In the genomic region with DNA sequence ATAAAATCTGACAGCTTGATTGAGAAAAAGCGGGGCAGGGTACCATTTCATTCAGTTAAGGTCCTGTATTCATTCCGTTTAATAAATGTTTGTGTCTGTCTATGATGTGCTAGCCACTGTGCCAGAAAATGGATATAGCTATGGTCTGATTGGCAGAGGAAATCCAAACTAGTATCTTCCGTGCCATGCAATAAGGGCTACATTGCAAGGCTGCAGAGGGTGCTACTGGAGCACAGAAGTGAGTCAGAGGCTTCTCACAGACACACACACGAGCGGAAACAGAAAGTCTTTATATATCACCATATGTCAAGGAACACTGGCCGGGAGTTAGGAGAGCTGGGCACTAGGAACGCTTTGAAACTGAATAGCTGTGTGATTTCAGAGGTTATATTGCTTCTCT, we compare ENCODE assay signal across 8 cellular contexts. TPM values are rescaled to one million over a fixed set of nuclear protein-coding genes. Genes with fewer than 3 reads are reported as not detected.
A peak's percentile ranks its signal among the peaks of the same experiment; 100 is the strongest.
DNase-seq lines count a peak whose midpoint lies in the region; ATAC-seq and TF ChIP-seq lines count a peak whose summit lies in the region.
"Not testable (repeated sequence)": the region's sequence is repeated elsewhere in the genome, so short reads cannot be mapped to it uniquely, and the experiment has no call there.

No MANE protein-coding gene starts in this region.

- H3K14ac ChIP-seq in neuronal stem cell (ENCODE audit: low read length), result not testable (repeated sequence)

- H3K79me1 ChIP-seq in neuronal stem cell (ENCODE audit: low read depth, low read length), result not testable (repeated sequence)

- in situ Hi-C loops in G401 (cut with HindIII; ENCODE audit: low sequenced_read_pairs), result not testable (repeated sequence)

- peak overlapping the region; percentile 70; the same call in 1 of the 2 replicates for H3K27ac ChIP-seq in HEK293 (ENCODE audit: extremely low read depth, low read depth, low read length)
- not testable (repeated sequence) for H3K27ac ChIP-seq in neuronal stem cell (replicated peaks; ENCODE audit: low read length)
- peak overlapping the region; percentile 65 for H3K27ac ChIP-seq in subcutaneous abdominal adipose tissue (ENCODE audit: low read depth, low read length)

- not testable (repeated sequence) for H2BK120ac ChIP-seq in neuronal stem cell (ENCODE audit: low read depth, low read length)

- not testable (repeated sequence) for H3K27me3 Mint-ChIP-seq in T-helper 2 cell treated with Interferon-gamma antibody and Interleukin-4, amounts not matched to agents 5 μg/mL and 100 μg/mL, for 36 hours (ENCODE audit: low read depth)

- H4K91ac ChIP-seq in neuronal stem cell (ENCODE audit: low read depth, low read length, poor library complexity), result not testable (repeated sequence)

- not testable (repeated sequence) for H3K4ac ChIP-seq in neuronal stem cell (ENCODE audit: low read length)

- H2AFZ ChIP-seq in neuronal stem cell (ENCODE audit: low read length), result peak overlapping the region; percentile 93

- H3K9me3 Mint-ChIP-seq in T-helper 2 cell treated with Interferon-gamma antibody and Interleukin-4, amounts not matched to agents 5 μg/mL and 100 μg/mL, for 36 hours, result not testable (repeated sequence)

- intact Hi-C loops in left cardiac atrium (cut with DNase I), result not testable (repeated sequence)

- H3K4me3 ChIP-seq in HEK293 (ENCODE audit: low read depth, low read length) (peak overlapping the region; percentile 86), neuronal stem cell (ENCODE audit: low read length in 2 of 2) (peak overlapping the region; percentile 82 to 85), subcutaneous abdominal adipose tissue (ENCODE audit: low read depth in 1 of 5, low read length in 5 of 5) (peak overlapping the region; percentile 71 to 81 (median 76))

- peak; percentile 42 to 79 for ATAC-seq in left cardiac atrium

- not testable (repeated sequence) for H3K4me1 ChIP-seq in HEK293 (ENCODE audit: control insufficient read depth, insufficient read depth, low read length); neuronal stem cell (ENCODE audit: control insufficient read depth in 2 of 2, insufficient read depth in 1 of 2, low read depth in 1 of 2, low read length in 2 of 2); subcutaneous abdominal adipose tissue (ENCODE audit: control insufficient read depth in 5 of 5, insufficient read depth in 5 of 5, low read length in 5 of 5)

- CTCF ChIA-PET in HEK293 (lab: Yijun Ruan, JAX), result not testable (repeated sequence)

- H3K18ac ChIP-seq in neuronal stem cell (ENCODE audit: low read length), result not testable (repeated sequence)

- H3K36me3 ChIP-seq in HEK293 (ENCODE audit: control insufficient read depth in 2 of 2, insufficient read depth in 1 of 2, low read length in 2 of 2); neuronal stem cell (replicated peaks in 1 of 2; ENCODE audit: control insufficient read depth in 2 of 2, insufficient read depth in 2 of 2, low read length in 2 of 2); subcutaneous abdominal adipose tissue (ENCODE audit: control insufficient read depth in 5 of 5, insufficient read depth in 5 of 5, low read length in 5 of 5): not testable (repeated sequence)

- not testable (repeated sequence) for H3K23ac ChIP-seq in neuronal stem cell (ENCODE audit: low read depth, low read length, poor library complexity)

- peaks cover 27% of the 10 kb centered on the region for H3K4me1 Mint-ChIP-seq in T-helper 2 cell treated with Interferon-gamma antibody and Interleukin-4, amounts not matched to agents 5 μg/mL and 100 μg/mL, for 36 hours (ENCODE audit: low read depth)

- H3K27me3 ChIP-seq in neuronal stem cell (ENCODE audit: control insufficient read depth in 3 of 3, insufficient read depth in 3 of 3, low read depth in 1 of 3, low read length in 3 of 3); subcutaneous abdominal adipose tissue (ENCODE audit: control insufficient read depth in 5 of 5, insufficient read depth in 4 of 5, low read length in 5 of 5): not testable (repeated sequence)

- not testable (repeated sequence) for H2BK15ac ChIP-seq in neuronal stem cell (ENCODE audit: low read length)

- not testable (repeated sequence) for H3K9me3 ChIP-seq in HEK293 (ENCODE audit: control insufficient read depth, insufficient read depth, low read depth, low read length); neuronal stem cell (replicated peaks in 1 of 2; ENCODE audit: control insufficient read depth in 2 of 2, insufficient read depth in 1 of 2, low read depth in 1 of 2, low read length in 2 of 2); subcutaneous abdominal adipose tissue (ENCODE audit: control insufficient read depth in 5 of 5, low read length in 5 of 5)

- H3K9ac ChIP-seq in neuronal stem cell (ENCODE audit: low read depth, low read length, poor library complexity), result not testable (repeated sequence)
- peak overlapping the region in 3 of 5 donors; percentile 76 to 83 (median 79) for H3K9ac ChIP-seq in subcutaneous abdominal adipose tissue (ENCODE audit: low read length in 5 of 5)

- peak overlapping the region; percentile 100 for H3K4me3 Mint-ChIP-seq in T-helper 2 cell treated with Interferon-gamma antibody and Interleukin-4, amounts not matched to agents 5 μg/mL and 100 μg/mL, for 36 hours

- no CpG with 5 or more reads among the region's 7 CpGs for whole genome bisulfite sequencing in neuronal stem cell (ENCODE audit: extremely low coverage in 2 of 2, insufficient read length in 2 of 2, insufficient replicate concordance in 1 of 2), 2 donors

- H4K8ac ChIP-seq in neuronal stem cell (ENCODE audit: low read depth, low read length), result not testable (repeated sequence)

- not testable (repeated sequence) for H3K36me3 Mint-ChIP-seq in T-helper 2 cell treated with Interferon-gamma antibody and Interleukin-4, amounts not matched to agents 5 μg/mL and 100 μg/mL, for 36 hours (ENCODE audit: low read depth)

- DNase-seq in G401 (ENCODE audit: low spot score) (peak; percentile 52), Kasumi-1 (lab: John Stamatoyannopoulos, UW) (peak; percentile 50 to 54), astrocyte of the hippocampus (ENCODE audit: low read depth, low spot score) (peak; percentile 55), left cardiac atrium (peak; percentile 23)
- peak; percentile 63 for DNase-seq in T-helper 2 cell treated with Interferon-gamma antibody and Interleukin-4, amounts not matched to agents 5 μg/mL and 100 μg/mL, for 36 hours (ENCODE audit: low spot score)
- DNase-seq in neuronal stem cell (ENCODE audit: low spot score), result not testable (repeated sequence)

- POLR2A ChIA-PET in HEK293 (lab: Yijun Ruan, JAX), result not testable (repeated sequence)

- TF ChIP-seq CTCF in HEK293 (tag by site-specific recombination; IDR thresholded peaks at IDR 0.05), result not testable (repeated sequence)

- not testable (repeated sequence) for H3K4me2 ChIP-seq in neuronal stem cell (ENCODE audit: insufficient read depth, low read length, poor library complexity, severe bottlenecking)

- not testable (repeated sequence) for H2BK12ac ChIP-seq in neuronal stem cell (ENCODE audit: low read length)

- H2AK5ac ChIP-seq in neuronal stem cell (ENCODE audit: low read depth, low read length), result not testable (repeated sequence)

- peak overlapping the region; percentile 100 for H3K27ac Mint-ChIP-seq in T-helper 2 cell treated with Interferon-gamma antibody and Interleukin-4, amounts not matched to agents 5 μg/mL and 100 μg/mL, for 36 hours

- not testable (repeated sequence) for H2BK5ac ChIP-seq in neuronal stem cell (ENCODE audit: low read length)

TF ChIP-seq in HEK293, 187 proteins besides CTCF, POLR2A, EP300 and RAD21:
- 0 out of 2 replicates have a peak, but pooled peaks have one; percentile 7 for TF ChIP-seq OSR2 (tag by site-specific recombination; IDR thresholded peaks at IDR 0.05)
- TF ChIP-seq PRDM1 (tag by site-specific recombination; IDR thresholded peaks at IDR 0.05), result peak; percentile 17; the same call in 1 of the 2 replicates
- peak; percentile 34; the same call in 1 of the 2 replicates for TF ChIP-seq ZNF654 (tag by site-specific recombination; IDR thresholded peaks at IDR 0.05; ENCODE audit: low read depth)

RNA-seq across cellular contexts. Expression of a gene that starts 29.3 kb away (rescaled TPM):
- 2.0 and 3.4 TPM in 2 replicates for total RNA-seq in G401 (2014; rRNA removed; shearing (Covaris generic))
- 1 to 10 TPM; 2.6 to 2.7 TPM for total RNA-seq in left cardiac atrium
- 8.2 TPM for polyA plus RNA-seq in neuronal stem cell (2013, experiment 1 of 2)
- 8.9 TPM for polyA plus RNA-seq in neuronal stem cell (2013, experiment 2 of 2)
